In the genomic region with DNA sequence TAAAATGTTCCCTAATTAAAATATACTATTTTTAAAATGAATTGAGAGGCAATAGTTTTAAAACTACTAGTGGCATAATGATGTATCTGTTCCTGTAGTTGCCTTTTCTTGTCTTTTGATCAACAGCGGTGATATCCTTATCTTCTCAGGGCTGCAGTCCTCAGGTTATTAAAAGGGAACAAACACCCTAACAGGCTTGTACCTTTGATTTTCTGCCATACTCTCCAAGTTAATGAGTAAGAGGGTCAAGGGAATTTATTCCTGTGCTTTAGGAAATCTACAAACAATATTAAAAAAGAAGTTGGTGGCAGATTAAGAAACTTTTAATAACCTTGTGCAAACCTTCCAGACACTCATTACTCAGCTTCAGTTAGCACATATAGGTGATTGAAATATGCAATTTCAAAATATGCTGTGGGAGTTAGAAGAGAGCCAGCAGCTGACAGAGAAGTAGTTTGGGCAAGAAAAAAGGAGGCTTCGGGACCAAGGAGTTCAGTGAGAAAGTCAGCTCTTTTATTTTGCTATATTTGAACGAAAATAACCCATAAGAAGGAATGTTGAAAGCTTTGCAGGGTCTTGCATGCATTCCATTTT, we compare ENCODE assay signal across 20 cellular contexts.
DNase-seq lines count a peak whose midpoint lies in the region; ATAC-seq, FAIRE-seq and TF ChIP-seq lines count a peak whose summit lies in the region.
"Had no signal": no experiment of that assay in that cellular context is flagged by ENCODE, and none has a peak within 500 bp of the region (broad histone marks: within the 10 kb centered on the region; RNA-seq: fewer than 3 reads in every experiment).

No MANE protein-coding gene starts in this region.

- H3K27ac Mint-ChIP-seq in mesothelial cell of epicardium, result peak overlapping the region; percentile 43
- no peak overlapping the region for H3K27ac Mint-ChIP-seq in activated naive CD8-positive, alpha-beta T cell treated with anti-CD3 and anti-CD28 coated beads for 36 hours
- H3K27ac Mint-ChIP-seq: B cell; CD4-positive, alpha-beta memory T cell; H9 had no signal

- peaks cover 24% of the 10 kb centered on the region for H3K4me1 Mint-ChIP-seq in mesothelial cell of epicardium
- H3K4me1 Mint-ChIP-seq in activated naive CD8-positive, alpha-beta T cell treated with anti-CD3 and anti-CD28 coated beads for 36 hours, result peaks cover 6% of the 10 kb centered on the region
- H3K4me1 Mint-ChIP-seq: B cell; CD4-positive, alpha-beta memory T cell had no signal

- H3K9me3 ChIP-seq in A549, result peaks cover 24% of the 10 kb centered on the region

- no peak for FAIRE-seq in A549 (lab: Jason Lieb, UNC)
- FAIRE-seq: D721Med, G401.6, GM12891, GM19239 had no signal

- TF ChIP-seq POLR2A in A549 (IDR thresholded peaks at IDR 0.05; ENCODE audit: low read length), result no peak

- DNase-seq in A549 (ENCODE audit: low read depth in 1 of 2, low spot score in 1 of 2), result no peak
- peak; percentile 26 for DNase-seq in LNCaP clone FGC (ENCODE audit: low read depth)
- DNase-seq in mesothelial cell of epicardium (ENCODE audit: low spot score in 2 of 2, unreplicated experiment in 2 of 2), result no peak
- DNase-seq in renal cortical epithelial cell (ENCODE audit: low read depth), result peak; percentile 4
- DNase-seq in activated naive CD8-positive, alpha-beta T cell treated with anti-CD3 and anti-CD28 coated beads for 36 hours, result no peak
- DNase-seq: CD4-positive, alpha-beta memory T cell; COR-L47; DMS153; DMS79 treated with DMSO at 0.1 percent for 48 hours; EL; GOT3; H9 had no signal

- no peak overlapping the region for H3K4me3 Mint-ChIP-seq in mesothelial cell of epicardium
- no peak overlapping the region for H3K4me3 Mint-ChIP-seq in activated naive CD8-positive, alpha-beta T cell treated with anti-CD3 and anti-CD28 coated beads for 36 hours
- H3K4me3 Mint-ChIP-seq: B cell; CD4-positive, alpha-beta memory T cell; H9 had no signal

- H3K4me3 ChIP-seq in A549, result no peak overlapping the region
- peak overlapping the region; percentile 0; the same call in 1 of the 2 replicates for H3K4me3 ChIP-seq in LNCaP clone FGC (ENCODE audit: low read depth, low read length)

- H3K36me3 Mint-ChIP-seq in mesothelial cell of epicardium, result peaks cover 2% of the 10 kb centered on the region
- peaks cover 2% of the 10 kb centered on the region for H3K36me3 Mint-ChIP-seq in activated naive CD8-positive, alpha-beta T cell treated with anti-CD3 and anti-CD28 coated beads for 36 hours
- H3K36me3 Mint-ChIP-seq: CD4-positive, alpha-beta memory T cell had no signal

- H3K27ac ChIP-seq in A549, result peak overlapping the region in 1 of 2 experiments; percentile 58; a peak in 1 of 6 replicates
- H3K27ac ChIP-seq: C4-2B had no signal

- peak overlapping the region; percentile 64; the same call in 2 of the 3 replicates for H3K4me2 ChIP-seq in A549

- H3K4me1 ChIP-seq in A549, result peaks cover 16% of the 10 kb centered on the region

- peaks cover 9% of the 10 kb centered on the region for H3K9me3 Mint-ChIP-seq in mesothelial cell of epicardium
- peaks cover 7% of the 10 kb centered on the region for H3K9me3 Mint-ChIP-seq in activated naive CD8-positive, alpha-beta T cell treated with anti-CD3 and anti-CD28 coated beads for 36 hours
- H3K9me3 Mint-ChIP-seq: H9 had no signal

- no peak for TF ChIP-seq EP300 in A549 (IDR thresholded peaks at IDR 0.05)

- CTCF ChIA-PET in A549 (lab: Yijun Ruan, JAX), result no interaction called here

- no peak for TF ChIP-seq RAD21 in A549 (conservative IDR thresholded peaks at IDR 0.05 in 1 of 2, IDR thresholded peaks at IDR 0.05 in 1 of 2)

- ATAC-seq in A549, result no peak
- ATAC-seq in HG02623 (IDR thresholded peaks at IDR 0.05; ENCODE audit: unreplicated experiment), result no peak
- no peak for ATAC-seq in GM18520 (IDR thresholded peaks at IDR 0.05; ENCODE audit: unreplicated experiment)

- POLR2A ChIA-PET in A549 (lab: Yijun Ruan, JAX), result no interaction called here

- 71% methylated on average over 3 of the region's 3 CpGs for WGBS in A549 (ENCODE audit: missing lambda C conversion rate)

- no peaks in the 10 kb centered on the region for H3K27me3 Mint-ChIP-seq in mesothelial cell of epicardium (ENCODE audit: low read depth)
- no peaks in the 10 kb centered on the region for H3K27me3 Mint-ChIP-seq in activated naive CD8-positive, alpha-beta T cell treated with anti-CD3 and anti-CD28 coated beads for 36 hours
- H3K27me3 Mint-ChIP-seq: B cell had no signal

- TF ChIP-seq CTCF in A549 (IDR thresholded peaks at IDR 0.05) (no peak), LNCaP clone FGC (IDR thresholded peaks at IDR 0.05; ENCODE audit: control insufficient read depth, extremely low read depth, insufficient read depth) (no peak), mesothelial cell of epicardium (IDR thresholded peaks at IDR 0.05; ENCODE audit: unreplicated experiment) (no peak)

TF ChIP-seq in A549, 52 proteins besides CTCF, POLR2A, EP300 and RAD21:
- TF ChIP-seq FOXS1 (CRISPR knock-in tag; IDR thresholded peaks at IDR 0.05), result no peak
- TF ChIP-seq, protein P1, sequence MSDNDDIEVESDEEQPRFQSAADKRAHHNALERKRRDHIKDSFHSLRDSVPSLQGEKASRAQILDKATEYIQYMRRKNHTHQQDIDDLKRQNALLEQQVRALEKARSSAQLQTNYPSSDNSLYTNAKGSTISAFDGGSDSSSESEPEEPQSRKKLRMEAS (IDR thresholded peaks at IDR 0.05), result no peak
- no peak for TF ChIP-seq RNF2 (IDR thresholded peaks at IDR 0.05; ENCODE audit: borderline replicate concordance, low read depth)
- no peak for TF ChIP-seq JUN (IDR thresholded peaks at IDR 0.05)
- TF ChIP-seq CBX2 (IDR thresholded peaks at IDR 0.05; ENCODE audit: borderline replicate concordance, low read depth), result no peak
- no peak for TF ChIP-seq HOXB5 (CRISPR knock-in tag; IDR thresholded peaks at IDR 0.05)
- TF ChIP-seq, protein P2, sequence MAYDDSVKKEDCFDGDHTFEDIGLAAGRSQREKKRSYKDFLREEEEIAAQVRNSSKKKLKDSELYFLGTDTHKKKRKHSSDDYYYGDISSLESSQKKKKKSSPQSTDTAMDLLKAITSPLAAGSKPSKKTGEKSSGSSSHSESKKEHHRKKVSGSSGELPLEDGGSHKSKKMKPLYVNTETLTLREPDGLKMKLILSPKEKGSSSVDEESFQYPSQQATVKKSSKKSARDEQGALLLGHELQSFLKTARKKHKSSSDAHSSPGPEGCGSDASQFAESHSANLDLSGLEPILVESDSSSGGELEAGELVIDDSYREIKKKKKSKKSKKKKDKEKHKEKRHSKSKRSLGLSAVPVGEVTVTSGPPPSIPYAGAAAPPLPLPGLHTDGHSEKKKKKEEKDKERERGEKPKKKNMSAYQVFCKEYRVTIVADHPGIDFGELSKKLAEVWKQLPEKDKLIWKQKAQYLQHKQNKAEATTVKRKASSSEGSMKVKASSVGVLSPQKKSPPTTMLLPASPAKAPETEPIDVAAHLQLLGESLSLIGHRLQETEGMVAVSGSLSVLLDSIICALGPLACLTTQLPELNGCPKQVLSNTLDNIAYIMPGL (CRISPR knock-in tag; IDR thresholded peaks at IDR 0.05; ENCODE audit: borderline replicate concordance), result no peak
- no peak for TF ChIP-seq ZC3H11A (IDR thresholded peaks at IDR 0.05)
- TF ChIP-seq, protein P3, sequence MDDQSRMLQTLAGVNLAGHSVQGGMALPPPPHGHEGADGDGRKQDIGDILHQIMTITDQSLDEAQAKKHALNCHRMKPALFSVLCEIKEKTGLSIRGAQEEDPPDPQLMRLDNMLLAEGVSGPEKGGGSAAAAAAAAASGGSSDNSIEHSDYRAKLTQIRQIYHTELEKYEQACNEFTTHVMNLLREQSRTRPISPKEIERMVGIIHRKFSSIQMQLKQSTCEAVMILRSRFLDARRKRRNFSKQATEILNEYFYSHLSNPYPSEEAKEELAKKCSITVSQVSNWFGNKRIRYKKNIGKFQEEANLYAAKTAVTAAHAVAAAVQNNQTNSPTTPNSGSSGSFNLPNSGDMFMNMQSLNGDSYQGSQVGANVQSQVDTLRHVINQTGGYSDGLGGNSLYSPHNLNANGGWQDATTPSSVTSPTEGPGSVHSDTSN (IDR thresholded peaks at IDR 0.05), result no peak
- no peak for TF ChIP-seq ESRRA (IDR thresholded peaks at IDR 0.05; ENCODE audit: borderline replicate concordance, low read length)

Comparison
In these comparisons a context has a peak if more than half of its experiments do, and no peak if none do; other contexts are left out.
1. DNase-seq: peak in LNCaP clone FGC (single experiment) and renal cortical epithelial cell (single experiment); none in A549 (0 of 2), mesothelial cell of epicardium (0 of 2) and activated naive CD8-positive, alpha-beta T cell treated with anti-CD3 and anti-CD28 coated beads for 36 hours (single experiment).